In genomic region chr7:158488225-158488889, GRCh38 we compare ENCODE assay signal across 27 cellular contexts.
DNase-seq lines count a peak whose midpoint lies in the region; ATAC-seq and TF ChIP-seq lines count a peak whose summit lies in the region.
"Had no signal": no experiment of that assay in that cellular context is flagged by ENCODE, and none has a peak within 500 bp of the region (broad histone marks: within the 10 kb centered on the region; RNA-seq: fewer than 3 reads in every experiment).

No MANE protein-coding gene starts in this region.

- peak; percentile 37 for ATAC-seq in stimulated activated memory B cell treated with anti-CD40 and anti-IgM and Interleukin-4, amounts not matched to agents 10 μg/mL and 1 μg/mL and 100 μg/mL, for 72 hours
- ATAC-seq in GM21528 (IDR thresholded peaks at IDR 0.05; ENCODE audit: low FRiP score, unreplicated experiment), result no peak

- TF ChIP-seq RAD21 in neural cell (conservative IDR thresholded peaks at IDR 0.05), result no peak

- peak overlapping the region; percentile 1 for H3K4me2 ChIP-seq in neural cell (ENCODE audit: low read length)

- peak overlapping the region in 2 of 5 experiments; percentile 53 for H3K4me3 Mint-ChIP-seq in brain
- H3K4me3 Mint-ChIP-seq in stimulated activated memory B cell treated with anti-CD40 and anti-IgM and Interleukin-4, amounts not matched to agents 10 μg/mL and 1 μg/mL and 100 μg/mL, for 72 hours, result no peak overlapping the region
- H3K4me3 Mint-ChIP-seq: CD14-positive monocyte, HFFc6 had no signal

- no peaks in the 10 kb centered on the region for H4K20me1 ChIP-seq in neural cell (ENCODE audit: insufficient read depth)

- H3K36me3 Mint-ChIP-seq in brain, result peaks cover 11% of the 10 kb centered on the region
- no peaks in the 10 kb centered on the region for H3K36me3 Mint-ChIP-seq in stimulated activated memory B cell treated with anti-CD40 and anti-IgM and Interleukin-4, amounts not matched to agents 10 μg/mL and 1 μg/mL and 100 μg/mL, for 72 hours
- H3K36me3 Mint-ChIP-seq: CD14-positive monocyte had no signal

- no peak for TF ChIP-seq EP300 in neural cell (conservative IDR thresholded peaks at IDR 0.05; ENCODE audit: poor library complexity, severe bottlenecking)

- no peaks in the 10 kb centered on the region for H3F3A ChIP-seq in neural cell (ENCODE audit: insufficient read depth, low read length, poor library complexity, severe bottlenecking)

- no peaks in the 10 kb centered on the region for H3K27me3 ChIP-seq in neural cell (ENCODE audit: insufficient read depth, low read depth, low read length)
- H3K27me3 ChIP-seq: BE2C, MG63, Peyer's patch had no signal

- peak overlapping the region; percentile 75 for H3K27ac ChIP-seq in neural cell (ENCODE audit: low read length)
- H3K27ac ChIP-seq: Peyer's patch, SK-N-MC had no signal

- no peak for TF ChIP-seq CTCF in brain (conservative IDR thresholded peaks at IDR 0.05)
- no peak for TF ChIP-seq CTCF in neural cell (IDR thresholded peaks at IDR 0.05; ENCODE audit: poor library complexity, severe bottlenecking)

- peak; percentile 13 to 55 for DNase-seq in NCI-H524 (lab: John Stamatoyannopoulos, UW)
- DNase-seq in NCI-H524 treated with DMSO at 0.1 percent for 48 hours (lab: John Stamatoyannopoulos, UW), result no peak
- DNase-seq in NCI-H2196 (lab: John Stamatoyannopoulos, UW; ENCODE audit: unreplicated experiment), result no peak
- no peak for DNase-seq in NCI-H1092 treated with DMSO at 0.1 percent for 48 hours (lab: John Stamatoyannopoulos, UW)
- DNase-seq: 8988T, ACHN, BE2C, Calu3, DMS153, DND-41, HFFc6, IMR-90, KG1, MG63, NCI-H187, NCI-H2171 treated with DMSO at 0.1 percent for 48 hours, NCI-H446 treated with DMSO at 0.1 percent for 48 hours, OCI-M1, Peyer's patch, SHP77 treated with DMSO at 0.1 percent for 48 hours had no signal

- no peaks in the 10 kb centered on the region for H3K36me3 ChIP-seq in neural cell (ENCODE audit: insufficient read depth, low read length)
- H3K36me3 ChIP-seq: BE2C, HAP-1, MG63, Peyer's patch had no signal

- H3K27me3 Mint-ChIP-seq in brain, result peaks cover 4% of the 10 kb centered on the region
- H3K27me3 Mint-ChIP-seq in stimulated activated memory B cell treated with anti-CD40 and anti-IgM and Interleukin-4, amounts not matched to agents 10 μg/mL and 1 μg/mL and 100 μg/mL, for 72 hours, result no peaks in the 10 kb centered on the region

- no peaks in the 10 kb centered on the region for H3K9me2 ChIP-seq in neural cell (ENCODE audit: insufficient read depth, low read length)

- peaks cover 0 to 74% (median 6%) of the 10 kb centered on the region in 5 experiments for H3K9me3 Mint-ChIP-seq in brain
- H3K9me3 Mint-ChIP-seq in stimulated activated memory B cell treated with anti-CD40 and anti-IgM and Interleukin-4, amounts not matched to agents 10 μg/mL and 1 μg/mL and 100 μg/mL, for 72 hours, result peaks cover 6% of the 10 kb centered on the region

- H3K9me3 ChIP-seq in neural cell (ENCODE audit: low read length), result no peaks in the 10 kb centered on the region
- H3K9me3 ChIP-seq: HAP-1, MG63, Peyer's patch had no signal

- no peaks in the 10 kb centered on the region for H3K79me2 ChIP-seq in neural cell (replicated peaks; ENCODE audit: insufficient read depth, low read length)

- peaks cover 43% of the 10 kb centered on the region for H3K4me1 Mint-ChIP-seq in brain
- H3K4me1 Mint-ChIP-seq in stimulated activated memory B cell treated with anti-CD40 and anti-IgM and Interleukin-4, amounts not matched to agents 10 μg/mL and 1 μg/mL and 100 μg/mL, for 72 hours, result no peaks in the 10 kb centered on the region
- H3K4me1 Mint-ChIP-seq: CD14-positive monocyte had no signal

- peak overlapping the region; percentile 42 for H3K9ac ChIP-seq in neural cell (ENCODE audit: low read length)

- H2AFZ ChIP-seq in neural cell (ENCODE audit: low read depth, low read length), result no peak overlapping the region

- H3K4me3 ChIP-seq in neural cell (ENCODE audit: low read length), result peak overlapping the region; percentile 19
- H3K4me3 ChIP-seq: HAP-1, MG63, Peyer's patch, SK-N-MC had no signal

- H3K27ac Mint-ChIP-seq in brain, result peak overlapping the region in 3 of 5 experiments; percentile 48 to 97 (median 96)
- no peak overlapping the region for H3K27ac Mint-ChIP-seq in stimulated activated memory B cell treated with anti-CD40 and anti-IgM and Interleukin-4, amounts not matched to agents 10 μg/mL and 1 μg/mL and 100 μg/mL, for 72 hours
- H3K27ac Mint-ChIP-seq: CD14-positive monocyte, HFFc6 had no signal

TF ChIP-seq in neural cell, 6 proteins besides CTCF, POLR2A, EP300 and RAD21:
- no peak for TF ChIP-seq POLR2AphosphoS5 (IDR thresholded peaks at IDR 0.05)
- TF ChIP-seq SMC3 (conservative IDR thresholded peaks at IDR 0.05; ENCODE audit: poor library complexity), result no peak
- TF ChIP-seq, protein P1, sequence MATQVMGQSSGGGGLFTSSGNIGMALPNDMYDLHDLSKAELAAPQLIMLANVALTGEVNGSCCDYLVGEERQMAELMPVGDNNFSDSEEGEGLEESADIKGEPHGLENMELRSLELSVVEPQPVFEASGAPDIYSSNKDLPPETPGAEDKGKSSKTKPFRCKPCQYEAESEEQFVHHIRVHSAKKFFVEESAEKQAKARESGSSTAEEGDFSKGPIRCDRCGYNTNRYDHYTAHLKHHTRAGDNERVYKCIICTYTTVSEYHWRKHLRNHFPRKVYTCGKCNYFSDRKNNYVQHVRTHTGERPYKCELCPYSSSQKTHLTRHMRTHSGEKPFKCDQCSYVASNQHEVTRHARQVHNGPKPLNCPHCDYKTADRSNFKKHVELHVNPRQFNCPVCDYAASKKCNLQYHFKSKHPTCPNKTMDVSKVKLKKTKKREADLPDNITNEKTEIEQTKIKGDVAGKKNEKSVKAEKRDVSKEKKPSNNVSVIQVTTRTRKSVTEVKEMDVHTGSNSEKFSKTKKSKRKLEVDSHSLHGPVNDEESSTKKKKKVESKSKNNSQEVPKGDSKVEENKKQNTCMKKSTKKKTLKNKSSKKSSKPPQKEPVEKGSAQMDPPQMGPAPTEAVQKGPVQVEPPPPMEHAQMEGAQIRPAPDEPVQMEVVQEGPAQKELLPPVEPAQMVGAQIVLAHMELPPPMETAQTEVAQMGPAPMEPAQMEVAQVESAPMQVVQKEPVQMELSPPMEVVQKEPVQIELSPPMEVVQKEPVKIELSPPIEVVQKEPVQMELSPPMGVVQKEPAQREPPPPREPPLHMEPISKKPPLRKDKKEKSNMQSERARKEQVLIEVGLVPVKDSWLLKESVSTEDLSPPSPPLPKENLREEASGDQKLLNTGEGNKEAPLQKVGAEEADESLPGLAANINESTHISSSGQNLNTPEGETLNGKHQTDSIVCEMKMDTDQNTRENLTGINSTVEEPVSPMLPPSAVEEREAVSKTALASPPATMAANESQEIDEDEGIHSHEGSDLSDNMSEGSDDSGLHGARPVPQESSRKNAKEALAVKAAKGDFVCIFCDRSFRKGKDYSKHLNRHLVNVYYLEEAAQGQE (IDR thresholded peaks at IDR 0.05; ENCODE audit: borderline replicate concordance), result no peak
- no peak for TF ChIP-seq EZH2 (IDR thresholded peaks at IDR 0.05; ENCODE audit: borderline replicate concordance, insufficient read depth, low read length, poor library complexity, severe bottlenecking)
- TF ChIP-seq MXI1 (conservative IDR thresholded peaks at IDR 0.05; ENCODE audit: poor library complexity, severe bottlenecking), result no peak
- TF ChIP-seq TAF1 (IDR thresholded peaks at IDR 0.05; ENCODE audit: low read depth), result no peak
TF ChIP-seq in neural cell: peak in this region for 0.

Comparison
In these comparisons a context has a peak if more than half of its experiments do, and no peak if none do; other contexts are left out.
1. DNase-seq: peak in NCI-H524 (2 of 2); none in NCI-H524 treated with DMSO at 0.1 percent for 48 hours (single experiment), NCI-H2196 (single experiment) and NCI-H1092 treated with DMSO at 0.1 percent for 48 hours (single experiment).